ENCODE assay signal across 2 cellular contexts in genomic region chr5:41415242-41415641, GRCh38.
A peak's percentile ranks its signal among the peaks of the same experiment; 100 is the strongest.
TF ChIP-seq lines count a peak whose summit lies in the region.

No MANE protein-coding gene starts in this region.

TF ChIP-seq in SK-N-SH, 30 proteins besides CTCF, POLR2A, EP300 and RAD21:
- no peak for TF ChIP-seq REST (IDR thresholded peaks at IDR 0.05; ENCODE audit: low read depth, low read length)
- TF ChIP-seq MAX (IDR thresholded peaks at IDR 0.05; ENCODE audit: low read depth): no peak
- peak; percentile 74 for TF ChIP-seq NFIC (IDR thresholded peaks at IDR 0.05; ENCODE audit: borderline replicate concordance)
- TF ChIP-seq TCF12 (IDR thresholded peaks at IDR 0.05): peak; percentile 39
- peak; percentile 27; the same call in 1 of the 2 replicates for TF ChIP-seq FOSL2 (IDR thresholded peaks at IDR 0.05; ENCODE audit: borderline replicate concordance, low read depth)
- TF ChIP-seq SMC3 (IDR thresholded peaks at IDR 0.05; ENCODE audit: low read depth, low read length): no peak
- peak; percentile 60 for TF ChIP-seq JUND (IDR thresholded peaks at IDR 0.05)
- peak; percentile 73 for TF ChIP-seq PBX3 (IDR thresholded peaks at IDR 0.05)

TF ChIP-seq in SK-N-SH treated with all-trans-retinoic acid at 6 μM for 48 hours, 23 proteins besides CTCF, POLR2A, EP300 and RAD21 (continued from another document):
- TF ChIP-seq CSRNP3 (CRISPR knock-in tag; IDR thresholded peaks at IDR 0.05) (no peak), ZFP3 (CRISPR knock-in tag; IDR thresholded peaks at IDR 0.05) (no peak), ESRRG (CRISPR knock-in tag; IDR thresholded peaks at IDR 0.05) (no peak), ZNF565 (CRISPR knock-in tag; conservative IDR thresholded peaks at IDR 0.05; ENCODE audit: low read depth) (no peak), TOX (CRISPR knock-in tag; IDR thresholded peaks at IDR 0.05; ENCODE audit: borderline replicate concordance) (no peak), BACH2 (CRISPR knock-in tag; IDR thresholded peaks at IDR 0.05; ENCODE audit: borderline replicate concordance) (no peak), PATZ1 (CRISPR knock-in tag; IDR thresholded peaks at IDR 0.05; ENCODE audit: borderline replicate concordance) (no peak), RARB (CRISPR knock-in tag; IDR thresholded peaks at IDR 0.05) (no peak)
